8 cellular contexts compared by ENCODE assay signal in the genomic region with DNA sequence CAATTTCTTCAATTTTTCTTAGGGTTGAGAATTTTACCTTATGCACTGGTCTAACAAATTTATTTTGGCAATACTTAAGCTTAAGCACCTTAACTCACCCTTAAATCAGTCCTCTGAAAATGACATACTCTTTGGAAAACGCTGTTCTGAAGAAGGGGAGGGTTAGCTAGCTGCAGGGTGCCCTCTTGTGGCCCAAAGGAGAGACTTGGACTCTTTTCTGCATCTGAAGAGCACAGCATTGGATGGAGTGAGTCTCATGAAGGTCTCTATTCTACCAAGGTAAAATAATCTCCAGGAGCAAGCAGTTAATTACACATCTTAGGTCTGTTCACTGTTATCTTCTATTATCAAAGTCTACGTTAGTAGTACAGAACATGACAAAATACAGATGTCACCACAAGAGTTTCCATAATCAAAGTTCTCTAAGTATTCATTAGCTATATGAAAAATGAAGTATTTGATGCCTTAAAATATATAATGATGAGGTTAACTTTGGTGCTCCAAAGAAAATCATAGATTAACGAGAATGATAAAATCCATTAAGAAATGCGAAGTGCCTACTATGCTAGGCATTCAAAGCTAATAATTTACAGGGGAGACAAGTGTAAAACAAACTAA. TPM values are rescaled to one million over a fixed set of nuclear protein-coding genes. Genes with fewer than 3 reads are reported as not detected.
A peak's percentile ranks its signal among the peaks of the same experiment; 100 is the strongest.
DNase-seq lines count a peak whose midpoint lies in the region; ATAC-seq and TF ChIP-seq lines count a peak whose summit lies in the region.

No MANE protein-coding gene starts in this region.

- ATAC-seq in GM21390 (IDR thresholded peaks at IDR 0.05; ENCODE audit: unreplicated experiment) = peak; percentile 61

- H3K27ac ChIP-seq in breast epithelium = no peak overlapping the region

- H3K27me3 ChIP-seq in breast epithelium (no peaks in the 10 kb centered on the region), kidney epithelial cell (ENCODE audit: control insufficient read depth, insufficient read depth, low read length) (no peaks in the 10 kb centered on the region)

- DNase-seq in DMS153 (lab: John Stamatoyannopoulos, UW) = peak; percentile 19
- DNase-seq in LoVo (ENCODE audit: low spot score) = peak; percentile 42
- peak; percentile 30 to 72 for DNase-seq in SW 1271 (lab: John Stamatoyannopoulos, UW)
- DNase-seq in breast epithelium (ENCODE audit: low spot score in 2 of 2) = no peak
- DNase-seq in kidney epithelial cell (ENCODE audit: low read depth) = no peak
- peak; percentile 14 for DNase-seq in stimulated activated CD8-positive, alpha-beta memory T cell treated with anti-CD3 and anti-CD28 coated beads, Interleukin-15, amount 100 ng/mL, for 1 hour (ENCODE audit: low read depth)
- DNase-seq in NCI-H1048 (lab: John Stamatoyannopoulos, UW) = no peak

- no peak for TF ChIP-seq POLR2A in breast epithelium (IDR thresholded peaks at IDR 0.05)

- TF ChIP-seq CTCF in breast epithelium (IDR thresholded peaks at IDR 0.05) = peak in 2 of 3 donors; percentile 46 to 58
- peak; percentile 92 for TF ChIP-seq CTCF in kidney epithelial cell (IDR thresholded peaks at IDR 0.05; ENCODE audit: insufficient read depth, low read length, poor library complexity, severe bottlenecking)

- intact Hi-C loops in breast epithelium (cut with DNase I; ENCODE audit: low total_unique reads) = no loop called here

- H3K4me1 ChIP-seq in breast epithelium = no peaks in the 10 kb centered on the region

- peaks cover 0 to 6% of the 10 kb centered on the region in 2 donors for H3K9me3 ChIP-seq in breast epithelium

- H3K4me3 ChIP-seq in breast epithelium = no peak overlapping the region
- no peak overlapping the region for H3K4me3 ChIP-seq in kidney epithelial cell (ENCODE audit: low read depth, low read length)

- H3K36me3 ChIP-seq in breast epithelium (no peaks in the 10 kb centered on the region), kidney epithelial cell (ENCODE audit: control insufficient read depth, insufficient read depth, low read length) (no peaks in the 10 kb centered on the region)

RNA-seq across cellular contexts. Expression of a gene that starts 24.4 kb away (rescaled TPM):
- 10 to 100 TPM; 69.3 to 94.0 (median 92.8) TPM for total RNA-seq in breast epithelium
- 41.3 and 44.2 TPM in 2 replicates for total RNA-seq in kidney epithelial cell

Comparison
In these comparisons a context has a peak if more than half of its experiments do, and no peak if none do; other contexts are left out.
1. DNase-seq: peak in DMS153 (single experiment), LoVo (single experiment), SW 1271 (2 of 2) and stimulated activated CD8-positive, alpha-beta memory T cell treated with anti-CD3 and anti-CD28 coated beads, Interleukin-15, amount 100 ng/mL, for 1 hour (single experiment); none in breast epithelium (0 of 2), kidney epithelial cell (single experiment) and NCI-H1048 (single experiment).